12 cellular contexts compared by ENCODE assay signal in the genomic region with DNA sequence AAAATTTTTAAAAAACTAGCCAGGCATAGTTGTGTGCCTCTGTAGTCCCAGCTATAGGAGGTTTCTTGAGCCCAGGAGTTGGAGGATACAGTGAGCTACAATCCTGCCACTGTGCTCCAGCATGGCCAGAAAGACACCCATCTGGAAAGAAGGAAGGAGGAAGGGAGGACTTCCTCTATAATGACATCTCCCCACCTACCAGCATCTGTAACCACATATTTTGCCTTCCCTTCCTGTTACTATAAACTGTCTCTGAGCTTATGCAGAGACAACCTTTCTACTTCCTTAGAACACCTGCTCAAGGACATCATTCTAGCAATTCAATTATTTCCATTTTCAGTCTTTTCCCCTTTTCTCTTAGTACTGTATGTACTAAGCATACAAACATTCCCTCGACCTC. TPM values are rescaled to one million over a fixed set of nuclear protein-coding genes. Genes with fewer than 3 reads are reported as not detected.
DNase-seq lines count a peak whose midpoint lies in the region; ATAC-seq, FAIRE-seq and TF ChIP-seq lines count a peak whose summit lies in the region.
"Had no signal": no experiment of that assay in that cellular context is flagged by ENCODE, and none has a peak within 500 bp of the region (broad histone marks: within the 10 kb centered on the region; RNA-seq: fewer than 3 reads in every experiment).

No MANE protein-coding gene starts in this region.

- H2AFZ ChIP-seq in mammary epithelial cell (ENCODE audit: low read depth, low read length): peak overlapping the region; percentile 57

- peaks cover 27% of the 10 kb centered on the region for H3K79me2 ChIP-seq in mammary epithelial cell (ENCODE audit: insufficient read depth, low read length)

- no peaks in the 10 kb centered on the region for H3K9me3 ChIP-seq in mammary epithelial cell (replicated peaks; ENCODE audit: insufficient read depth, low read length)

- peak; percentile 28 for ATAC-seq in GM21381 (IDR thresholded peaks at IDR 0.05; ENCODE audit: unreplicated experiment)
- ATAC-seq: Panc1 had no signal

- DNase-seq in GM12865 (ENCODE audit: low read depth): peak; percentile 61
- DNase-seq in KBM-7: peak; percentile 87
- no peak for DNase-seq in mammary epithelial cell
- DNase-seq in GOT3 (lab: John Stamatoyannopoulos, UW): no peak
- DNase-seq in SHP77 treated with DMSO at 0.1 percent for 48 hours (lab: John Stamatoyannopoulos, UW): no peak
- DNase-seq in D721Med (ENCODE audit: insufficient read length, low spot score): no peak
- DNase-seq in OCI-M2 (lab: John Stamatoyannopoulos, UW; ENCODE audit: unreplicated experiment): no peak
- DNase-seq: activated gamma-delta T cell treated with Interleukin-2 at 50 U/mL for 16 hours, midbrain had no signal

- 86% methylated on average over 1 of the region's 1 CpG for WGBS in mammary epithelial cell (ENCODE audit: low coverage, missing lambda C conversion rate)

- TF ChIP-seq CTCF in GM12865 (IDR thresholded peaks at IDR 0.05; ENCODE audit: insufficient read depth, low read depth, low read length, missing control alignments): no peak
- no peak for TF ChIP-seq CTCF in mammary epithelial cell (conservative IDR thresholded peaks at IDR 0.05 in 1 of 2, IDR thresholded peaks at IDR 0.05 in 1 of 2; ENCODE audit: extremely low read depth in 1 of 2, insufficient read depth in 1 of 2, low read depth in 1 of 2, low read length in 2 of 2)
- TF ChIP-seq CTCF in D721Med (IDR thresholded peaks at IDR 0.05; ENCODE audit: insufficient read depth, missing control alignments): no peak

- intact Hi-C loops in mammary epithelial cell (cut with micrococcal nuclease): loop anchor here (5.0 kb wide), 2 partner anchors 478 to 963 kb away; no protein-coding TSS in a partner anchor

- peaks cover 2% of the 10 kb centered on the region for H3K36me3 ChIP-seq in mammary epithelial cell (ENCODE audit: insufficient read depth, low read length)

- H3K9ac ChIP-seq in mammary epithelial cell (ENCODE audit: insufficient read depth, low read length): no peak overlapping the region

- no peaks in the 10 kb centered on the region for H4K20me1 ChIP-seq in mammary epithelial cell (ENCODE audit: insufficient read depth, low read length)

- in situ Hi-C loops in KBM-7 (cut with MboI; ENCODE audit: low pct_unique_long_range_greater_than_20kb, low sequenced_read_pairs) (no loop called here), mammary epithelial cell (cut with MboI; ENCODE audit: low sequenced_read_pairs in 2 of 2) (no loop called here)

- CTCF ChIA-PET in mammary epithelial cell (lab: Charles Lee; ENCODE audit: low non-redundant PET): no interaction called here

- H3K27ac ChIP-seq in mammary epithelial cell (ENCODE audit: insufficient read depth, low read depth, low read length): no peak overlapping the region

- dilution Hi-C loops in mammary epithelial cell (cut with HindIII; ENCODE audit: low sequenced_read_pairs): loop anchor here (10.0 kb wide), 1 partner anchor 506 kb away; no protein-coding TSS in a partner anchor

- no peaks in the 10 kb centered on the region for H3K27me3 ChIP-seq in mammary epithelial cell (ENCODE audit: insufficient read depth, low read length)

- no TSS peak for BruUV-seq in mammary epithelial cell (replicated peaks; lab: Mats Ljungman, UMichigan)

- H3K4me3 ChIP-seq in GM12865 (ENCODE audit: low read depth, low read length) (no peak overlapping the region), mammary epithelial cell (replicated peaks in 1 of 3; ENCODE audit: insufficient read depth in 1 of 3, low read depth in 2 of 3, low read length in 3 of 3) (no peak overlapping the region)

- peaks cover 14% of the 10 kb centered on the region for H3K4me1 ChIP-seq in mammary epithelial cell (ENCODE audit: insufficient read depth, low read length)

- H3K4me2 ChIP-seq in mammary epithelial cell (ENCODE audit: insufficient read depth, low read depth, low read length): no peak overlapping the region

- no peak for FAIRE-seq in D721Med (lab: Jason Lieb, UNC)
- FAIRE-seq: G401.6 had no signal

RNA-seq across cellular contexts. Expression of gene NUP160, which starts 2.2 kb away (rescaled TPM):
- total RNA-seq in mammary epithelial cell: 10 to 100 TPM; 20.8 to 29.3 TPM
- 17.6 TPM for polyA plus RNA-seq in mammary epithelial cell
- polyA minus RNA-seq in mammary epithelial cell: 51.7 TPM

Comparison
In these comparisons a context has a peak if more than half of its experiments do, and no peak if none do; other contexts are left out.
1. DNase-seq: peak in GM12865 (single experiment) and KBM-7 (single experiment); none in mammary epithelial cell (single experiment), GOT3 (single experiment), SHP77 treated with DMSO at 0.1 percent for 48 hours (single experiment), D721Med (single experiment) and OCI-M2 (single experiment).